ENCODE assay signal across 1 cellular context in the genomic region with DNA sequence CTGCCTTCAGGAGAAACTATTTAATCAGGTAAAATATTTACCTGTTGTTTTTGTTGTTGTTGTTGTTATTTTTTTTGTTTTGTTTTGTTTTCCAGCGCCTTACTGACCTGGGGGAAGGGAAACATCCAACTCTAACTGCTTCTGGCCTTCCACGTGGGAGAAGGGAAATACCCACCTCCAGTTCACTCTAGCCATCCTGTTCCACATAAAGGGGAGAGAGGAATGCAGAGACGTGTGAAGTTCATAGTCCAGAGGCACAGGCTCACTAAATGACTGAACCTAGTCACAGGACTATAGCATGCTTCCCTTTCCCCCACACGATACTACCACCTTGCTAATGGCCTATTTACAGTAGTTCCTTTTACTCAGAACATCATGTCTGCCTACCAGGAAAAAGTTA.
TF ChIP-seq lines count a peak whose summit lies in the region.

No MANE protein-coding gene starts in this region.

TF ChIP-seq in H1, 55 proteins besides CTCF, POLR2A, EP300 and RAD21 (continued from another document):
- TF ChIP-seq, protein P1, sequence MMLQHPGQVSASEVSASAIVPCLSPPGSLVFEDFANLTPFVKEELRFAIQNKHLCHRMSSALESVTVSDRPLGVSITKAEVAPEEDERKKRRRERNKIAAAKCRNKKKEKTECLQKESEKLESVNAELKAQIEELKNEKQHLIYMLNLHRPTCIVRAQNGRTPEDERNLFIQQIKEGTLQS (IDR thresholded peaks at IDR 0.05; ENCODE audit: insufficient read depth, low read depth, low read length), result no peak
- TF ChIP-seq BACH1 (IDR thresholded peaks at IDR 0.05; ENCODE audit: low read length), result no peak
